ENCODE assay signal across 25 cellular contexts in genomic region chr1:76682152-76682551, GRCh38.
"Had no signal": no experiment of that assay in that cellular context is flagged by ENCODE, and none has a peak within 500 bp of the region (broad histone marks: within the 10 kb centered on the region; RNA-seq: fewer than 3 reads in every experiment).

No MANE protein-coding gene starts in this region.

- ATAC-seq: heart right ventricle; left lung; natural killer cell; stimulated activated memory B cell treated with anti-CD40 and anti-IgM and Interleukin-4, amounts not matched to agents 10 μg/mL and 1 μg/mL and 100 μg/mL, for 72 hours had no signal

- H3K4me3 ChIP-seq: heart right ventricle, left lung, lung, sigmoid colon, smooth muscle cell, transverse colon had no signal

- H3K4me1 Mint-ChIP-seq: activated B cell treated with CpG ODN at 0.5 μM for 24 hours; activated naive CD4-positive, alpha-beta T cell treated with anti-CD3 and anti-CD28 coated beads, Interleukin-2, amount 10 ng/mL, durations not matched to agents 7 days and 5 days; brain; immature natural killer cell; natural killer cell; stimulated activated memory B cell treated with anti-CD40 and anti-IgM and Interleukin-4, amounts not matched to agents 10 μg/mL and 1 μg/mL and 100 μg/mL, for 72 hours had no signal

- H3K9me3 Mint-ChIP-seq: activated B cell treated with CpG ODN at 0.5 μM for 24 hours; activated naive CD4-positive, alpha-beta T cell treated with anti-CD3 and anti-CD28 coated beads, Interleukin-2, amount 10 ng/mL, durations not matched to agents 7 days and 5 days; brain; stimulated activated memory B cell treated with anti-CD40 and anti-IgM and Interleukin-4, amounts not matched to agents 10 μg/mL and 1 μg/mL and 100 μg/mL, for 72 hours had no signal

- H3K27ac ChIP-seq: heart right ventricle, left lung, sigmoid colon, transverse colon had no signal

- H3K9me3 ChIP-seq: heart right ventricle, left lung, sigmoid colon, transverse colon had no signal

- H3K27me3 Mint-ChIP-seq: activated B cell treated with CpG ODN at 0.5 μM for 24 hours; activated naive CD4-positive, alpha-beta T cell treated with anti-CD3 and anti-CD28 coated beads, Interleukin-2, amount 10 ng/mL, durations not matched to agents 7 days and 5 days; brain; dendritic cell treated with granulocyte-macrophage colony-stimulating factor and Interleukin-4, amounts not matched to agents 40 ng/mL and 50 ng/mL, for 4 days; progenitor cell of endocrine pancreas; stimulated activated memory B cell treated with anti-CD40 and anti-IgM and Interleukin-4, amounts not matched to agents 10 μg/mL and 1 μg/mL and 100 μg/mL, for 72 hours had no signal

- H3K27me3 ChIP-seq: heart right ventricle, left lung, sigmoid colon, transverse colon had no signal

- H3K4me3 Mint-ChIP-seq: activated B cell treated with CpG ODN at 0.5 μM for 24 hours; activated naive CD4-positive, alpha-beta T cell treated with anti-CD3 and anti-CD28 coated beads, Interleukin-2, amount 10 ng/mL, durations not matched to agents 7 days and 5 days; brain; dendritic cell treated with granulocyte-macrophage colony-stimulating factor and Interleukin-4, amounts not matched to agents 40 ng/mL and 50 ng/mL, for 4 days; immature natural killer cell; natural killer cell; stimulated activated memory B cell treated with anti-CD40 and anti-IgM and Interleukin-4, amounts not matched to agents 10 μg/mL and 1 μg/mL and 100 μg/mL, for 72 hours had no signal

- H3K4me1 ChIP-seq: heart right ventricle, left lung, sigmoid colon, transverse colon had no signal

- H3K36me3 ChIP-seq: heart right ventricle, left lung, sigmoid colon, transverse colon had no signal

- DNase-seq: activated B cell treated with CpG ODN at 0.5 μM for 24 hours; activated CD4-positive, alpha-beta T cell treated with anti-CD3 and anti-CD28 coated beads for 4 hours; activated CD4-positive, alpha-beta T cell treated with anti-CD3 and anti-CD28 coated beads, Interleukin-2, amount 50 U/mL, for 48 hours; activated effector memory CD4-positive, alpha-beta T cell treated with Interleukin-2 at 50 U/mL for 16 hours; activated naive CD4-positive, alpha-beta T cell treated with anti-CD3 and anti-CD28 coated beads, Interleukin-2, amount 10 ng/mL, durations not matched to agents 7 days and 5 days; activated T-cell treated with anti-CD3 and anti-CD28 coated beads, Interleukin-2, amount 50 U/mL, for 48 hours; aorta; caudate nucleus; effector CD4-positive, alpha-beta T cell; erythroblast; foreskin fibroblast; heart right ventricle; immature natural killer cell; left lung; natural killer cell; retina; sigmoid colon; stimulated activated CD4-positive, alpha-beta T cell treated with anti-CD3 and anti-CD28 coated beads, Interleukin-15, amount 100 ng/mL, for 24 hours; transverse colon had no signal

- H3K4me2 ChIP-seq: smooth muscle cell had no signal

- H3K27ac Mint-ChIP-seq: activated B cell treated with CpG ODN at 0.5 μM for 24 hours; activated naive CD4-positive, alpha-beta T cell treated with anti-CD3 and anti-CD28 coated beads, Interleukin-2, amount 10 ng/mL, durations not matched to agents 7 days and 5 days; brain; dendritic cell treated with granulocyte-macrophage colony-stimulating factor and Interleukin-4, amounts not matched to agents 40 ng/mL and 50 ng/mL, for 4 days; immature natural killer cell; natural killer cell; progenitor cell of endocrine pancreas; stimulated activated memory B cell treated with anti-CD40 and anti-IgM and Interleukin-4, amounts not matched to agents 10 μg/mL and 1 μg/mL and 100 μg/mL, for 72 hours had no signal

- H3K36me3 Mint-ChIP-seq: activated naive CD4-positive, alpha-beta T cell treated with anti-CD3 and anti-CD28 coated beads, Interleukin-2, amount 10 ng/mL, durations not matched to agents 7 days and 5 days; brain; immature natural killer cell; natural killer cell; stimulated activated memory B cell treated with anti-CD40 and anti-IgM and Interleukin-4, amounts not matched to agents 10 μg/mL and 1 μg/mL and 100 μg/mL, for 72 hours had no signal
